8 cellular contexts compared by ENCODE assay signal in the genomic region with DNA sequence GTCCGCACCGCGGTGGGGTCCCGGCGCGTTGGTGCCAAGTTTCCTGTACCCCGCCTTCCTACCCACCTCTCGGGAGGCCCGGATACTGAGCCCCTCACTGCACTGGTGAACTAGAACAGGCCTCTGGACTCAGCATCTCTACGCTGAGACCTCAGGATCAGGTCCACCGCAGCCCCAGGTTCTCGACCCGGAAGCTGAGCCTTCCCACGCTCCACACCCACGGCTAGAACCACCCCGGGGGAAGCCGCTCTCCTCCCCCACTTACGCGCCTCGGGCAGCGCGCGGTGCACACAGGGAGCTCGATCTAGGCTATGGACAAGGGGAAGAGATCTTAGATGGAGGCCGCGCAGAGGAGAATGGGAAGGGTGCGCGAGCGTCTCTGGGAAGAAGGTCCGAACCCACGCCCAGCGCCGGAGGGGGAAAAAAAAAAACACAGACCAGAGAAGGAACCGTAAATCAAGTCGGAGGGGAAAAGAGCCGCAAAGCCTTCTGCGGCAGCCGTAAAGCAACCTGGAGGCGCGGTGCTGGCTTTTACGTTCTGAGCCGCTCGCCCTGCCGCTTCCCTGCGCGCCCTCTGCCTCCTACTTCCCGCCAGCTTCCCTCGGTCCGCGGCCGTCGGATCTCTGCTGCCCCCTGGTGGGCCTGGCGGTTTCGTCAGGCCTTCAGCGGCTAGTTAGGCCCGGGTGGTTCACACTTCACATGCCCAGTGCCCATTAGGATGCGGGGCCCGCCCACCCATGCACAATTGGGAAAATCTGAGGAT. TPM values are rescaled to one million over a fixed set of nuclear protein-coding genes. Genes with fewer than 3 reads are reported as not detected.
A peak's percentile ranks its signal among the peaks of the same experiment; 100 is the strongest.
DNase-seq lines count a peak whose midpoint lies in the region; ATAC-seq lines count a peak whose summit lies in the region.

TSS of gene RAD52 (minus strand) at position 358 of the 763 bp plus-strand sequence. CDS start 16,636 bp downstream, outside the sequence.

- peaks cover 22% of the 10 kb centered on the region for H3K36me3 Mint-ChIP-seq in activated CD4-positive, alpha-beta T cell treated with anti-CD3 and anti-CD28 coated beads, Interleukin-2, amount 10 ng/mL, durations not matched to agents 7 days and 5 days (ENCODE audit: low read depth)

- H3K9me3 ChIP-seq in BLaER1, result no peaks in the 10 kb centered on the region

- peak within 1 kb of the TSS; percentile 90 for H3K9ac ChIP-seq in BLaER1

- POLR2A ChIA-PET in activated CD4-positive, alpha-beta T cell treated with anti-CD3 and anti-CD28 coated beads, Interleukin-2, amount 10 ng/mL, durations not matched to agents 7 days and 5 days (lab: Charles Lee), result interaction anchor here (0.6 to 1.3 kb wide), 5 partner anchors 32 to 639 kb away, joined by 3 to 6 read pairs (median 5); no protein-coding TSS in a partner anchor

- H3K27me3 Mint-ChIP-seq in activated CD4-positive, alpha-beta T cell treated with anti-CD3 and anti-CD28 coated beads, Interleukin-2, amount 10 ng/mL, durations not matched to agents 7 days and 5 days, result no peaks in the 10 kb centered on the region

- H3K27ac Mint-ChIP-seq in activated CD4-positive, alpha-beta T cell treated with anti-CD3 and anti-CD28 coated beads, Interleukin-2, amount 10 ng/mL, durations not matched to agents 7 days and 5 days, result peak within 1 kb of the TSS; percentile 91

- DNase-seq in GM19240 (ENCODE audit: insufficient read length, low spot score), result peak; percentile 72
- DNase-seq in NCI-H526 treated with DMSO at 0.1 percent for 48 hours (lab: John Stamatoyannopoulos, UW), result peak; percentile 98
- DNase-seq in activated CD4-positive, alpha-beta T cell treated with anti-CD3 and anti-CD28 coated beads, Interleukin-2, amount 10 ng/mL, durations not matched to agents 7 days and 5 days, result peak; percentile 97
- DNase-seq in cortex of kidney (lab: John Stamatoyannopoulos, UW), result peak; percentile 67
- peak; percentile 99 for DNase-seq in left kidney (ENCODE audit: low read depth, low spot score)
- peak; percentile 96 for DNase-seq in stimulated activated CD4-positive, alpha-beta T cell treated with anti-CD3 and anti-CD28 coated beads, Interleukin-2, amount 100 ng/mL, for 4 hours (ENCODE audit: low read depth)

- H3K9me3 Mint-ChIP-seq in activated CD4-positive, alpha-beta T cell treated with anti-CD3 and anti-CD28 coated beads, Interleukin-2, amount 10 ng/mL, durations not matched to agents 7 days and 5 days, result no peaks in the 10 kb centered on the region

- peak within 1 kb of the TSS; percentile 87 for H3K4me2 ChIP-seq in BLaER1

- peaks cover 7% of the 10 kb centered on the region; the same call in 1 of the 2 replicates for H4K20me1 ChIP-seq in BLaER1

- CTCF ChIA-PET in activated CD4-positive, alpha-beta T cell treated with anti-CD3 and anti-CD28 coated beads, Interleukin-2, amount 10 ng/mL, durations not matched to agents 7 days and 5 days (lab: Charles Lee), result interaction anchor here (0.6 to 1.8 kb wide), 38 partner anchors 9 to 802 kb away, joined by 3 to 13 read pairs (median 4); partner anchors contain the start of gene ERC1

- H3K27me3 ChIP-seq in BLaER1, result no peaks in the 10 kb centered on the region

- H3K4me3 Mint-ChIP-seq in activated CD4-positive, alpha-beta T cell treated with anti-CD3 and anti-CD28 coated beads, Interleukin-2, amount 10 ng/mL, durations not matched to agents 7 days and 5 days, result peak within 1 kb of the TSS; percentile 98

- peaks cover 37% of the 10 kb centered on the region for H3K4me1 Mint-ChIP-seq in activated CD4-positive, alpha-beta T cell treated with anti-CD3 and anti-CD28 coated beads, Interleukin-2, amount 10 ng/mL, durations not matched to agents 7 days and 5 days

- 0 out of 2 replicates have a peak, but pooled peaks cover 4% of the 10 kb centered on the region for H3K36me3 ChIP-seq in BLaER1

- peak; percentile 80 for ATAC-seq in HG03469 (IDR thresholded peaks at IDR 0.05; ENCODE audit: unreplicated experiment)

- peak within 1 kb of the TSS; percentile 89 for H3K27ac ChIP-seq in BLaER1

- H3K4me3 ChIP-seq in BLaER1, result peak within 1 kb of the TSS; percentile 89

- peaks cover 39% of the 10 kb centered on the region for H3K4me1 ChIP-seq in BLaER1

RNA-seq across cellular contexts. Expression of gene RAD52, which starts in this region (rescaled TPM):
- 10 to 100 TPM; 18.5 to 19.4 TPM for total RNA-seq in activated CD4-positive, alpha-beta T cell treated with anti-CD3 and anti-CD28 coated beads, Interleukin-2, amount 10 ng/mL, durations not matched to agents 7 days and 5 days

Comparison
In these comparisons a context has a peak if more than half of its experiments do, and no peak if none do; other contexts are left out.
1. Peak in every context shown above with its lines: DNase-seq, ATAC-seq, H3K4me3 ChIP-seq and H3K27ac ChIP-seq.